1 cellular context compared by ENCODE assay signal in the genomic region with DNA sequence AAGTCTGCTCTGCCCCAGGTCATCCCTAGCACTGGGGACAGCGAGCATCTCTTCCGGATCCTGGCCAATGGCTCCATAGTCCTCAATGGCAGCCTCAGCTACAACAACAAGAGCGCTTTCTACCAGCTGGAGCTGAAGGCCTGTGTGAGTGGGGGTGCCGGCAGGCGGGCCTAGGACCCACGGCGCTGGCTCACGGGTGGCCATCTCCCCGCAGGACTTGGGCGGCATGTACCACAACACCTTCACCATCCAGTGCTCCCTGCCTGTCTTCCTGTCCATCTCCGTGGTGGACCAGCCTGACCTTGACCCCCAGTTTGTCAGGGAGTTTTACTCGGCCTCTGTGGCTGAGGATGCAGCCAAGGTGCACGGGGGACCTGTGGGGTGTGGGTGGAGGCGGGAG.
TF ChIP-seq lines count a peak whose summit lies in the region.

No MANE protein-coding gene starts in this region.

TF ChIP-seq in IMR-90, 13 proteins besides CTCF, POLR2A, EP300 and RAD21:
- TF ChIP-seq RCOR1 (IDR thresholded peaks at IDR 0.05; ENCODE audit: insufficient replicate concordance, low read length) (no peak), CHD1 (IDR thresholded peaks at IDR 0.05; ENCODE audit: low read depth, low read length) (no peak), BHLHE40 (IDR thresholded peaks at IDR 0.05; ENCODE audit: low read depth, low read length) (no peak), SMC3 (IDR thresholded peaks at IDR 0.05; ENCODE audit: low read depth, low read length) (no peak), NFE2L2 (IDR thresholded peaks at IDR 0.05; ENCODE audit: low read depth, low read length) (no peak), MAFK (IDR thresholded peaks at IDR 0.05; ENCODE audit: low read depth, low read length) (no peak), MAZ (IDR thresholded peaks at IDR 0.05; ENCODE audit: borderline replicate concordance, low read depth, low read length) (no peak), FOS (IDR thresholded peaks at IDR 0.05; ENCODE audit: low read depth, low read length) (no peak), CEBPB (IDR thresholded peaks at IDR 0.05; ENCODE audit: low read depth, low read length) (no peak), MXI1 (IDR thresholded peaks at IDR 0.05; ENCODE audit: borderline replicate concordance, low read depth, low read length) (no peak), RFX5 (IDR thresholded peaks at IDR 0.05; ENCODE audit: low read depth, low read length) (no peak)
- TF ChIP-seq, protein P1, sequence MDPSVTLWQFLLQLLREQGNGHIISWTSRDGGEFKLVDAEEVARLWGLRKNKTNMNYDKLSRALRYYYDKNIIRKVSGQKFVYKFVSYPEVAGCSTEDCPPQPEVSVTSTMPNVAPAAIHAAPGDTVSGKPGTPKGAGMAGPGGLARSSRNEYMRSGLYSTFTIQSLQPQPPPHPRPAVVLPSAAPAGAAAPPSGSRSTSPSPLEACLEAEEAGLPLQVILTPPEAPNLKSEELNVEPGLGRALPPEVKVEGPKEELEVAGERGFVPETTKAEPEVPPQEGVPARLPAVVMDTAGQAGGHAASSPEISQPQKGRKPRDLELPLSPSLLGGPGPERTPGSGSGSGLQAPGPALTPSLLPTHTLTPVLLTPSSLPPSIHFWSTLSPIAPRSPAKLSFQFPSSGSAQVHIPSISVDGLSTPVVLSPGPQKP (IDR thresholded peaks at IDR 0.05; ENCODE audit: borderline replicate concordance, low read depth, low read length): no peak
- TF ChIP-seq, protein P2, sequence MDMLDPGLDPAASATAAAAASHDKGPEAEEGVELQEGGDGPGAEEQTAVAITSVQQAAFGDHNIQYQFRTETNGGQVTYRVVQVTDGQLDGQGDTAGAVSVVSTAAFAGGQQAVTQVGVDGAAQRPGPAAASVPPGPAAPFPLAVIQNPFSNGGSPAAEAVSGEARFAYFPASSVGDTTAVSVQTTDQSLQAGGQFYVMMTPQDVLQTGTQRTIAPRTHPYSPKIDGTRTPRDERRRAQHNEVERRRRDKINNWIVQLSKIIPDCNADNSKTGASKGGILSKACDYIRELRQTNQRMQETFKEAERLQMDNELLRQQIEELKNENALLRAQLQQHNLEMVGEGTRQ (IDR thresholded peaks at IDR 0.05; ENCODE audit: low read depth, low read length): no peak
